ENCODE assay signal across 8 cellular contexts in the genomic region with DNA sequence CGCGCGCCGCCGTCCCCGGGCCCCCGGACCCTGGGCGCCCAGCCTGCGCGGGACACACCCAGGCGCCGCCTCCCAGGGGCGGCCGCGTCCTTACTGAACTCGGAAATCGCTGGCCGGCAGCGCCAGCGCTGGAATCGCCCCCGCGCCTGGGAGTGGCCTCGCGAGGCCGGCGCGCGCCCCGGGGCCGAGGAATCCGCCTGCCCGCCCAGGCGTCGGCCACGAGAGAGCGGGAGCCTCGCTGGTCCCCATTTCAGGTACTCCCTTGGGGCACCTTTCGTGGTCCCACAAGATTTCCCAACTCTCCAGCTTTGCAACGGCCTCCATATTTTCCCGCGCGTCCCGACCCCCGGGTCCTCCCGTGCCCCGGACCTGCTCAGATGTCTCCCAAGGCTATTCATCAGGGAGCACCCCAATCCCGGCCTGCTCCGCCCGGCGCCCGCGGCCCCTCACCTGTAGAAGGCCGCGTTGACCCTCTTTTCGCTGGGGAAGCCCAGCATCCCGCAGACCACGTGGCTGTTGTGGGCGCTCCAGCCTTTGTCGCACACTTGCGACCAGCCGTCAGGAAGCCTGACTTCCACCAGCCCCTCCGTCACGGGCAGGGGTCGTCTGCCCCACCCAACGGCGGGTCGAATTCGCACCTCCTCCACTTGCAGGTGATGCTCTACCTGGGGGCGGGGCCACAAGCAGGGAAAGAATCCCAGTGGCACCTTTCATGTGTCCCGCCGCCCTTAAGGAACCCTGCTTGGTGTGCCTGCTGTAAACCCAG. TPM values are rescaled to one million over a fixed set of nuclear protein-coding genes. Genes with fewer than 3 reads are reported as not detected.
DNase-seq lines count a peak whose midpoint lies in the region; ATAC-seq, FAIRE-seq and TF ChIP-seq lines count a peak whose summit lies in the region.

No MANE protein-coding gene starts in this region.

- peak overlapping the region; percentile 86 for H2AFZ ChIP-seq in parathyroid adenoma

- H3K4me3 ChIP-seq in parathyroid adenoma (ENCODE audit: low read depth, low read length), result peak overlapping the region; percentile 69

- TF ChIP-seq CTCF in parathyroid adenoma (IDR thresholded peaks at IDR 0.05), result no peak

- H3K36me3 Mint-ChIP-seq in activated T-cell treated with anti-CD3 and anti-CD28 coated beads, Interleukin-2, amount 50 U/mL, for 72 hours (ENCODE audit: insufficient read depth in 2 of 2), result peaks cover 0 to 2% of the 10 kb centered on the region in 2 donors

- peaks cover 10% of the 10 kb centered on the region for H3K4me1 ChIP-seq in parathyroid adenoma

- DNase-seq in AG08396 (ENCODE audit: low spot score) (peak; percentile 88), GM12891 (ENCODE audit: insufficient read length, low spot score) (no peak), NCI-H1092 (lab: John Stamatoyannopoulos, UW) (peak; percentile 35), Right ventricle myocardium superior (peak; percentile 87)
- peak; percentile 45 to 63 for DNase-seq in activated T-cell treated with anti-CD3 and anti-CD28 coated beads, Interleukin-2, amount 50 U/mL, for 72 hours
- DNase-seq in effector CD4-positive, alpha-beta T cell, result no peak

- H3K4me3 Mint-ChIP-seq in activated T-cell treated with anti-CD3 and anti-CD28 coated beads, Interleukin-2, amount 50 U/mL, for 72 hours, result peak overlapping the region; percentile 76 to 78

- H3K4me1 Mint-ChIP-seq in activated T-cell treated with anti-CD3 and anti-CD28 coated beads, Interleukin-2, amount 50 U/mL, for 72 hours (ENCODE audit: low read depth), result peaks cover 28% of the 10 kb centered on the region

- peak overlapping the region; percentile 98 for H3K4me2 ChIP-seq in parathyroid adenoma (ENCODE audit: low read length)

- peaks cover 57% of the 10 kb centered on the region for H3K27me3 Mint-ChIP-seq in activated T-cell treated with anti-CD3 and anti-CD28 coated beads, Interleukin-2, amount 50 U/mL, for 72 hours (ENCODE audit: low read depth)

- peak; percentile 70 to 83 for ATAC-seq in activated T-cell treated with anti-CD3 and anti-CD28 coated beads, Interleukin-2, amount 50 U/mL, for 72 hours (replicated peaks in 1 of 2)
- ATAC-seq in Right ventricle myocardium superior (ENCODE audit: poor library complexity) (peak; percentile 90), GM19467 (IDR thresholded peaks at IDR 0.05; ENCODE audit: unreplicated experiment) (no peak)

- peak overlapping the region; percentile 64 for H3K27ac ChIP-seq in parathyroid adenoma

- no peaks in the 10 kb centered on the region for H3K79me2 ChIP-seq in parathyroid adenoma

- no peak overlapping the region for H3K27ac Mint-ChIP-seq in activated T-cell treated with anti-CD3 and anti-CD28 coated beads, Interleukin-2, amount 50 U/mL, for 72 hours

- no peaks in the 10 kb centered on the region for H3K9me3 ChIP-seq in parathyroid adenoma (ENCODE audit: control insufficient read depth, low read length)

- TF ChIP-seq POLR2A in GM12891 (IDR thresholded peaks at IDR 0.05; ENCODE audit: low read depth, low read length), result peak; percentile 45; the same call in 1 of the 2 replicates

- intact Hi-C loops in Right ventricle myocardium superior (cut with DNase I), result no loop called here

- no peaks in the 10 kb centered on the region for H3K9me3 Mint-ChIP-seq in activated T-cell treated with anti-CD3 and anti-CD28 coated beads, Interleukin-2, amount 50 U/mL, for 72 hours

- FAIRE-seq in GM12891 (lab: Jason Lieb, UNC), result peak; percentile 50

- no peaks in the 10 kb centered on the region for H3K27me3 ChIP-seq in parathyroid adenoma (ENCODE audit: control insufficient read depth, insufficient read depth, low read length)

- H3K9ac ChIP-seq in parathyroid adenoma, result peak overlapping the region; percentile 15

- H3K36me3 ChIP-seq in parathyroid adenoma (ENCODE audit: control insufficient read depth, insufficient read depth, low read length), result no peaks in the 10 kb centered on the region

TF ChIP-seq in GM12891, 5 proteins besides CTCF, POLR2A, EP300 and RAD21:
- TF ChIP-seq PAX5 (IDR thresholded peaks at IDR 0.05; ENCODE audit: insufficient read depth, low read length, severe bottlenecking), result no peak
- TF ChIP-seq POLR2AphosphoS5 (IDR thresholded peaks at IDR 0.05; ENCODE audit: low read depth, low read length), result peak; percentile 30; the same call in 1 of the 2 replicates
- no peak for TF ChIP-seq POU2F2 (IDR thresholded peaks at IDR 0.05; ENCODE audit: low read depth, low read length)

RNA-seq across cellular contexts. Expression of gene LOXL3, which starts 4.6 kb away (rescaled TPM):
- polyA plus RNA-seq in GM12891 (2012; ENCODE audit: low read depth, missing spikeins), result 3.3 TPM
- total RNA-seq in activated T-cell treated with anti-CD3 and anti-CD28 coated beads, Interleukin-2, amount 50 U/mL, for 72 hours, result 1 to 10 TPM; 3.1 to 3.6 TPM
- total RNA-seq in Right ventricle myocardium superior, result 3.6 TPM

RNA-seq across cellular contexts. Expression of gene DOK1, which starts 5.4 kb away (rescaled TPM):
- 27.6 TPM for polyA plus RNA-seq in GM12891 (2012; ENCODE audit: low read depth, missing spikeins)
- total RNA-seq in activated T-cell treated with anti-CD3 and anti-CD28 coated beads, Interleukin-2, amount 50 U/mL, for 72 hours, result 10 to 100 TPM; 20.6 to 25.6 TPM
- total RNA-seq in Right ventricle myocardium superior, result 3.8 TPM

RNA-seq across cellular contexts. Expression of gene HTRA2, which starts 19.4 kb away (rescaled TPM):
- 58.5 TPM for polyA plus RNA-seq in GM12891 (2012; ENCODE audit: low read depth, missing spikeins)
- 10 to 100 TPM; 74.3 to 84.9 TPM for total RNA-seq in activated T-cell treated with anti-CD3 and anti-CD28 coated beads, Interleukin-2, amount 50 U/mL, for 72 hours
- total RNA-seq in Right ventricle myocardium superior, result 28.5 TPM

RNA-seq across cellular contexts. Expression of gene AUP1, which starts 19.6 kb away (rescaled TPM):
- 96.8 TPM for polyA plus RNA-seq in GM12891 (2012; ENCODE audit: low read depth, missing spikeins)
- 100 to 1,000 TPM; 128 to 136 TPM for total RNA-seq in activated T-cell treated with anti-CD3 and anti-CD28 coated beads, Interleukin-2, amount 50 U/mL, for 72 hours
- 43.2 TPM for total RNA-seq in Right ventricle myocardium superior

RNA-seq across cellular contexts. Expression of gene DQX1, which starts 23.1 kb away (rescaled TPM):
- 1.2 TPM for polyA plus RNA-seq in GM12891 (2012; ENCODE audit: low read depth, missing spikeins)
- total RNA-seq in activated T-cell treated with anti-CD3 and anti-CD28 coated beads, Interleukin-2, amount 50 U/mL, for 72 hours, result 1 to 10 TPM; 1.5 to 1.9 TPM
- total RNA-seq in Right ventricle myocardium superior, result not detected

Comparison
In these comparisons a context has a peak if more than half of its experiments do, and no peak if none do; other contexts are left out.
1. DNase-seq: peak in AG08396 (single experiment), NCI-H1092 (single experiment), activated T-cell treated with anti-CD3 and anti-CD28 coated beads, Interleukin-2, amount 50 U/mL, for 72 hours (2 of 2) and Right ventricle myocardium superior (single experiment); none in GM12891 (single experiment) and effector CD4-positive, alpha-beta T cell (single experiment).